Comparison of ENCODE assay signal across 19 cellular contexts in genomic region chr3:185655426-185656320, GRCh38.
DNase-seq lines count a peak whose midpoint lies in the region; ATAC-seq and TF ChIP-seq lines count a peak whose summit lies in the region.
"Had no signal": no experiment of that assay in that cellular context is flagged by ENCODE, and none has a peak within 500 bp of the region (broad histone marks: within the 10 kb centered on the region; RNA-seq: fewer than 3 reads in every experiment).

No MANE protein-coding gene starts in this region.

- intact Hi-C loops in left cardiac atrium (cut with DNase I) (no loop called here), esophagus squamous epithelium (cut with DNase I) (no loop called here), sciatic nerve (cut with DNase I) (no loop called here), vagina (cut with DNase I) (loop anchor here (2.0 kb wide), 1 partner anchor 281 kb away; no protein-coding TSS in a partner anchor)
- intact Hi-C loops in activated naive CD4-positive, alpha-beta T cell treated with anti-CD3 and anti-CD28 coated beads for 36 hours (cut with micrococcal nuclease), result no loop called here

- H3K4me1 ChIP-seq in right atrium auricular region (peaks cover 0 to 44% of the 10 kb centered on the region in 2 donors), esophagus squamous epithelium (peaks cover 6 to 55% (median 42%) of the 10 kb centered on the region in 3 donors), vagina (peaks cover 53% of the 10 kb centered on the region)

- DNase-seq in right atrium auricular region (ENCODE audit: low spot score) (peak; percentile 60), left cardiac atrium (no peak), esophagus squamous epithelium (lab: John Stamatoyannopoulos, UW) (no peak), sciatic nerve (ENCODE audit: low spot score) (no peak), vagina (ENCODE audit: extremely low spot score in 2 of 2) (peak; percentile 81 to 89), hippocampal formation (lab: John Stamatoyannopoulos, UW) (no peak)
- no peak for DNase-seq in stimulated activated naive CD4-positive, alpha-beta T cell (lab: John Stamatoyannopoulos, UW)
- DNase-seq in activated naive CD4-positive, alpha-beta T cell treated with anti-CD3 and anti-CD28 coated beads for 36 hours, result no peak
- DNase-seq: activated B cell treated with CpG ODN at 0.5 μM for 24 hours; activated CD8-positive, alpha-beta memory T cell treated with anti-CD3 and anti-CD28 coated beads, Interleukin-2, amount 10 ng/mL, durations not matched to agents 7 days and 5 days; activated naive CD4-positive, alpha-beta T cell treated with anti-CD3 and anti-CD28 coated beads, Interleukin-2, amount 50 U/mL, for 16 hours; CD8-positive, alpha-beta T cell; central memory CD4-positive, alpha-beta T cell; erythroblast; KG1; NCI-H1417 treated with DMSO at 0.1 percent for 48 hours; NCI-H446; T-helper 1 cell had no signal

- no peak overlapping the region for H3K4me3 Mint-ChIP-seq in activated naive CD4-positive, alpha-beta T cell treated with anti-CD3 and anti-CD28 coated beads for 36 hours
- H3K4me3 Mint-ChIP-seq: activated B cell treated with CpG ODN at 0.5 μM for 24 hours; activated CD8-positive, alpha-beta memory T cell treated with anti-CD3 and anti-CD28 coated beads, Interleukin-2, amount 10 ng/mL, durations not matched to agents 7 days and 5 days; CD8-positive, alpha-beta T cell; type B pancreatic cell had no signal

- no peak for TF ChIP-seq POLR2A in esophagus squamous epithelium (IDR thresholded peaks at IDR 0.05)
- TF ChIP-seq POLR2A in vagina (IDR thresholded peaks at IDR 0.05), result no peak

- H3K36me3 Mint-ChIP-seq in activated naive CD4-positive, alpha-beta T cell treated with anti-CD3 and anti-CD28 coated beads for 36 hours (ENCODE audit: low read depth), result no peaks in the 10 kb centered on the region
- H3K36me3 Mint-ChIP-seq: activated CD8-positive, alpha-beta memory T cell treated with anti-CD3 and anti-CD28 coated beads, Interleukin-2, amount 10 ng/mL, durations not matched to agents 7 days and 5 days; CD8-positive, alpha-beta T cell had no signal

- CTCF ChIA-PET in activated naive CD4-positive, alpha-beta T cell treated with anti-CD3 and anti-CD28 coated beads for 36 hours (lab: Charles Lee), result interaction anchor here (0.7 to 0.9 kb wide), 2 partner anchors 81 to 113 kb away, joined by 3 read pairs; no protein-coding TSS in a partner anchor

- H3K27me3 ChIP-seq in right atrium auricular region (no peaks in the 10 kb centered on the region), esophagus squamous epithelium (no peaks in the 10 kb centered on the region), vagina (no peaks in the 10 kb centered on the region)

- H3K9me3 ChIP-seq in right atrium auricular region (no peaks in the 10 kb centered on the region), esophagus squamous epithelium (no peaks in the 10 kb centered on the region), vagina (no peaks in the 10 kb centered on the region)

- H3K36me3 ChIP-seq in right atrium auricular region (no peaks in the 10 kb centered on the region), esophagus squamous epithelium (no peaks in the 10 kb centered on the region), vagina (no peaks in the 10 kb centered on the region)

- H3K4me1 Mint-ChIP-seq in activated naive CD4-positive, alpha-beta T cell treated with anti-CD3 and anti-CD28 coated beads for 36 hours (ENCODE audit: low read depth), result no peaks in the 10 kb centered on the region
- H3K4me1 Mint-ChIP-seq: activated B cell treated with CpG ODN at 0.5 μM for 24 hours had no signal

- ATAC-seq in left cardiac atrium (no peak), sciatic nerve (peak; percentile 2)
- ATAC-seq: activated CD8-positive, alpha-beta memory T cell treated with anti-CD3 and anti-CD28 coated beads, Interleukin-2, amount 10 ng/mL, durations not matched to agents 7 days and 5 days; CD8-positive, alpha-beta T cell had no signal

- no peaks in the 10 kb centered on the region for H3K27me3 Mint-ChIP-seq in activated naive CD4-positive, alpha-beta T cell treated with anti-CD3 and anti-CD28 coated beads for 36 hours (ENCODE audit: low read depth)
- H3K27me3 Mint-ChIP-seq: type B pancreatic cell had no signal

- H3K27ac Mint-ChIP-seq in activated naive CD4-positive, alpha-beta T cell treated with anti-CD3 and anti-CD28 coated beads for 36 hours, result no peak overlapping the region
- H3K27ac Mint-ChIP-seq: activated B cell treated with CpG ODN at 0.5 μM for 24 hours; activated CD8-positive, alpha-beta memory T cell treated with anti-CD3 and anti-CD28 coated beads, Interleukin-2, amount 10 ng/mL, durations not matched to agents 7 days and 5 days; CD8-positive, alpha-beta T cell had no signal

- 72 to 91% methylated on average over 6 to 12 of the region's 12 CpGs for WGBS in esophagus squamous epithelium, 2 donors

- peak overlapping the region; percentile 80 to 87 for H3K27ac ChIP-seq in right atrium auricular region
- H3K27ac ChIP-seq in esophagus squamous epithelium, result peak overlapping the region; percentile 60 to 92 (median 84)
- peak overlapping the region; percentile 94 for H3K27ac ChIP-seq in vagina

- TF ChIP-seq CTCF in right atrium auricular region (IDR thresholded peaks at IDR 0.05) (no peak), esophagus squamous epithelium (IDR thresholded peaks at IDR 0.05) (no peak), vagina (IDR thresholded peaks at IDR 0.05) (no peak)

- H3K9me3 Mint-ChIP-seq in activated naive CD4-positive, alpha-beta T cell treated with anti-CD3 and anti-CD28 coated beads for 36 hours, result no peaks in the 10 kb centered on the region
- H3K9me3 Mint-ChIP-seq: activated B cell treated with CpG ODN at 0.5 μM for 24 hours; CD8-positive, alpha-beta T cell; type B pancreatic cell had no signal

- no peak overlapping the region for H3K4me3 ChIP-seq in right atrium auricular region
- no peak overlapping the region for H3K4me3 ChIP-seq in esophagus squamous epithelium
- H3K4me3 ChIP-seq in vagina, result no peak overlapping the region

Comparison
In these comparisons a context has a peak if more than half of its experiments do, and no peak if none do; other contexts are left out.
1. DNase-seq: peak in right atrium auricular region (single experiment) and vagina (2 of 2); none in left cardiac atrium (single experiment), esophagus squamous epithelium (single experiment), sciatic nerve (single experiment), stimulated activated naive CD4-positive, alpha-beta T cell (0 of 6), activated naive CD4-positive, alpha-beta T cell treated with anti-CD3 and anti-CD28 coated beads for 36 hours (single experiment) and hippocampal formation (0 of 2).
2. Peak in every context shown above with its lines, with median percentiles within 50 percentile points of each other: H3K27ac ChIP-seq.